Comparison of ENCODE assay signal across 11 cellular contexts in genomic region chr13:44404261-44405139, GRCh38. TPM values are rescaled to one million over a fixed set of nuclear protein-coding genes. Genes with fewer than 3 reads are reported as not detected.
DNase-seq lines count a peak whose midpoint lies in the region; ATAC-seq and TF ChIP-seq lines count a peak whose summit lies in the region.
"Had no signal": no experiment of that assay in that cellular context is flagged by ENCODE, and none has a peak within 500 bp of the region (broad histone marks: within the 10 kb centered on the region; RNA-seq: fewer than 3 reads in every experiment).

No MANE protein-coding gene starts in this region.

- no TSS peak for BruUV-seq in MCF 10A (replicated peaks; lab: Mats Ljungman, UMichigan)

- no peak for TF ChIP-seq POLR2A in breast epithelium (IDR thresholded peaks at IDR 0.05)

- WGBS in mesodermal cell (ENCODE audit: insufficient coverage in 2 of 2), 2 experiments: 39 to 65% methylated on average over 6 to 10 of the region's 15 CpGs

- intact Hi-C loops in breast epithelium (cut with DNase I; ENCODE audit: low total_unique reads) (no loop called here), MCF 10A (cut with micrococcal nuclease) (no loop called here)

- H3K36me3 ChIP-seq in breast epithelium (no peaks in the 10 kb centered on the region), mesodermal cell (ENCODE audit: control insufficient read depth, insufficient read depth, low read length) (no peaks in the 10 kb centered on the region)
- H3K36me3 ChIP-seq: MG63 had no signal

- H3K9me3 Mint-ChIP-seq in MCF 10A (ENCODE audit: unreplicated experiment): no peaks in the 10 kb centered on the region
- no peaks in the 10 kb centered on the region for H3K9me3 Mint-ChIP-seq in type B pancreatic cell

- H3K4me3 ChIP-seq in breast epithelium (peak overlapping the region in 2 of 3 donors; percentile 47 to 57), mesodermal cell (ENCODE audit: extremely low read depth, insufficient read depth, low read length, poor library complexity, severe bottlenecking) (no peak overlapping the region)
- H3K4me3 ChIP-seq: MG63 had no signal

- H3K27ac Mint-ChIP-seq in MCF 10A (ENCODE audit: low read depth, unreplicated experiment) (no peak overlapping the region), type B pancreatic cell (peak overlapping the region; percentile 83)

- POLR2A ChIA-PET in MCF 10A (lab: Yijun Ruan, JAX): interaction anchor here (0.7 to 1.4 kb wide), 2 partner anchors 33 to 45 kb away, joined by 3 read pairs; no protein-coding TSS in a partner anchor

- H3K36me3 Mint-ChIP-seq in MCF 10A (ENCODE audit: insufficient read depth, unreplicated experiment): no peaks in the 10 kb centered on the region
- no peaks in the 10 kb centered on the region for H3K36me3 Mint-ChIP-seq in type B pancreatic cell

- H3K4me1 ChIP-seq in breast epithelium (peaks cover 6 to 12% of the 10 kb centered on the region in 2 donors), mesodermal cell (ENCODE audit: control insufficient read depth, insufficient read depth, low read length, poor library complexity, severe bottlenecking) (peaks cover 31% of the 10 kb centered on the region)

- CTCF ChIA-PET in MCF 10A (lab: Yijun Ruan, JAX): interaction anchor here (0.7 kb wide), 1 partner anchor 14 kb away, joined by 3 read pairs; no protein-coding TSS in a partner anchor

- H3K4me3 Mint-ChIP-seq in MCF 10A (ENCODE audit: unreplicated experiment) (no peak overlapping the region), type B pancreatic cell (peak overlapping the region; percentile 65)

- no peaks in the 10 kb centered on the region for H3K27me3 ChIP-seq in breast epithelium
- H3K27me3 ChIP-seq: MG63 had no signal

- no peaks in the 10 kb centered on the region for H3K9me3 ChIP-seq in breast epithelium
- no peaks in the 10 kb centered on the region for H3K9me3 ChIP-seq in mesodermal cell (ENCODE audit: control insufficient read depth, low read length)
- H3K9me3 ChIP-seq: MG63 had no signal

- H3K27me3 Mint-ChIP-seq in MCF 10A (ENCODE audit: insufficient read depth, unreplicated experiment) (no peaks in the 10 kb centered on the region), type B pancreatic cell (peaks cover 19% of the 10 kb centered on the region)

- peak overlapping the region; percentile 86 to 92 for H3K27ac ChIP-seq in breast epithelium
- H3K27ac ChIP-seq in mesodermal cell (ENCODE audit: low read depth, low read length, severe bottlenecking): peak overlapping the region; percentile 53

- peak; percentile 33 to 60 for DNase-seq in breast epithelium (ENCODE audit: low spot score in 2 of 2)
- DNase-seq in MCF 10A (ENCODE audit: unreplicated experiment): no peak
- DNase-seq in astrocyte of the hippocampus (ENCODE audit: low read depth, low spot score): peak; percentile 28
- no peak for DNase-seq in type B pancreatic cell (ENCODE audit: extremely low spot score, unreplicated experiment)
- DNase-seq in GF-D8 (lab: John Stamatoyannopoulos, UW): no peak
- DNase-seq: activated T-cell treated with anti-CD3 and anti-CD28 coated beads for 4 hours, GDM1, MG63 had no signal

- TF ChIP-seq CTCF in breast epithelium (IDR thresholded peaks at IDR 0.05): no peak
- TF ChIP-seq CTCF in MCF 10A (IDR thresholded peaks at IDR 0.05; ENCODE audit: unreplicated experiment): no peak
- TF ChIP-seq CTCF in type B pancreatic cell (conservative IDR thresholded peaks at IDR 0.05): no peak

- ATAC-seq in HG02623 (IDR thresholded peaks at IDR 0.05; ENCODE audit: unreplicated experiment) (no peak), HG03342 (IDR thresholded peaks at IDR 0.05; ENCODE audit: unreplicated experiment) (no peak)

- H3K4me1 Mint-ChIP-seq in MCF 10A (ENCODE audit: insufficient read depth, unreplicated experiment) (no peaks in the 10 kb centered on the region), type B pancreatic cell (ENCODE audit: unreplicated experiment) (peaks cover 44% of the 10 kb centered on the region)

RNA-seq across cellular contexts. Expression of gene SERP2, which starts 30.9 kb away (rescaled TPM):
- total RNA-seq in breast epithelium (1 to 10 TPM; 2.6 to 6.9 (median 6.4) TPM), MCF 10A (2022) (not detected in 2 replicates), type B pancreatic cell (ENCODE audit: low replicate concordance) (3.6 and 6.1 TPM in 2 replicates)
- 2.5 TPM for polyA plus RNA-seq in mesodermal cell (2013, experiment 1 of 2)
- 3.1 TPM for polyA plus RNA-seq in mesodermal cell (2013, experiment 2 of 2)

Comparison
In these comparisons a context has a peak if more than half of its experiments do, and no peak if none do; other contexts are left out.
1. DNase-seq: peak in breast epithelium (2 of 2) and astrocyte of the hippocampus (single experiment); none in MCF 10A (single experiment), type B pancreatic cell (single experiment) and GF-D8 (single experiment).